In genomic region chr22:19652316-19652715, GRCh38 we compare ENCODE assay signal across 8 cellular contexts.
"Had no signal": no experiment of that assay in that cellular context is flagged by ENCODE, and none has a peak within 500 bp of the region (broad histone marks: within the 10 kb centered on the region; RNA-seq: fewer than 3 reads in every experiment).

No MANE protein-coding gene starts in this region.

- ATAC-seq: HCT116, HepG2 had no signal

- H3K36me3 ChIP-seq: HAP-1 had no signal

- H3K27ac ChIP-seq: GM23248, HL-60 had no signal

- FAIRE-seq: HepG2 had no signal

- DNase-seq: GM23248, GOT3, H7, KG1 had no signal

- H3K9ac ChIP-seq: GM23248 had no signal

- H2AFZ ChIP-seq: GM23248 had no signal

- H3K4me3 ChIP-seq: GM23248, HAP-1 had no signal
